In the genomic region with DNA sequence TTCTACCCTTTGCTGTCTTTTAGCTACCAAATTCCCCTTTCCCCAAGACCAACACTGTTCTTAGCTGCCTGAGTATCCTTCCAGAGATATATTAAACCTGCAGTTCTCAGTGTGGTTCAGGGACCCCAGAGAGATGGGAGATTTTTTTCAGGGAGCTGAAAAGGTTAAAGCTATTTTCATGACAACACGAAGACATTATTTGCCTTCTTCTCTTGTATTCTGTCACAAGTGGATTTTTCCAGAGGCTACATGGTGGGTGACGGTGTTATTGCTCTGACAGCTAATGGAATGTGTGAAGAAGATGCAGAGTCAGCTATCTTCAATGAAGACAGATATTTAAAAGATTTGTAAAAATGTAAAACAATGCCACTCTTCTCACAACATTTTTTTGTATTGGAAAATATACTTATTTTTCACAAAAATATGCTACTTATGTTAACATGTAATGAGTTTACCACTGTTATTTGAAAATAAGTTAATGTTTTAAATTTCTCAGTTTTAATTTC, we compare ENCODE assay signal across 22 cellular contexts.
"Had no signal": no experiment of that assay in that cellular context is flagged by ENCODE, and none has a peak within 500 bp of the region (broad histone marks: within the 10 kb centered on the region; RNA-seq: fewer than 3 reads in every experiment).

No MANE protein-coding gene starts in this region.

- ATAC-seq: Panc1, PC-3, Right ventricle myocardium inferior, SK-N-SH treated with all-trans-retinoic acid at 6 μM for 48 hours had no signal

- H3K27ac Mint-ChIP-seq: IgD-negative memory B cell had no signal

- H3K4me3 ChIP-seq: SJCRH30 had no signal

- DNase-seq: KBM-7, MV-4-11, NCI-H1048, NCI-H1105, NCI-H1417 treated with DMSO at 0.1 percent for 48 hours, NCI-H146, NCI-H1694 treated with DMSO at 0.1 percent for 48 hours, NCI-H1930, NCI-H2081, NCI-H2107, NCI-H2227 treated with DMSO at 0.1 percent for 48 hours, NCI-H524, NCI-H69, NCI-H774, PC-3, SHP77 treated with DMSO at 0.1 percent for 48 hours, SJCRH30, T-helper 1 cell had no signal

- H3K4me3 Mint-ChIP-seq: IgD-negative memory B cell had no signal

- H3K27ac ChIP-seq: SJCRH30 had no signal

- H3K9me3 ChIP-seq: SJCRH30 had no signal

- H3K27me3 Mint-ChIP-seq: IgD-negative memory B cell had no signal

- H3K27me3 ChIP-seq: SJCRH30 had no signal

- H3K4me1 ChIP-seq: SJCRH30 had no signal

- H3K9me3 Mint-ChIP-seq: IgD-negative memory B cell had no signal

- H3K4me1 Mint-ChIP-seq: IgD-negative memory B cell had no signal

- H3K36me3 ChIP-seq: SJCRH30 had no signal
